8 cellular contexts compared by ENCODE assay signal in the genomic region with DNA sequence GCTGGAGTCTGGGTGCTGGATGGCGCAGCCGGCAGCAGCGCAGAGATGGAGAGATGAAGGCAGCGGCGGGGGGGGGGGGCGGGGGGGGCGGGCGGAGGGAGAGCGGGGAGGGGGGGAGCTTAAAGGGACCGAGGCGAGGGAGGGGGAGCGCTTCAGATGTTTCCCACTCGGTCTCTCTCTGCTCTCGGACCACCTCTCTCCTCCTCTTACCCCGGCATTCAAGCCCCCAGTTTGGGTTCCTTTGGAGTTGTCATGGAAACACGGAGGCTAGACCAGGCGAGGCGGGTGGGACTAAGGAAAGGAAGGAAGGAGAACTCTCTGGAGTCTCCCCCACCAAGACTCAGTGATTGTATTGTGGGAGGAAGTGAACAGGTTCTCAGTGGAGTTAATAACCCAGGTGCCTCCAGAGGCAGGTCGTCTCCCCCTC.
DNase-seq lines count a peak whose midpoint lies in the region; ATAC-seq lines count a peak whose summit lies in the region.

Gene PRRT1 (minus strand): TSS at position 55 of the 427 bp plus-strand sequence. CDS start 112 bp downstream, outside the sequence.

- H3K4me3 Mint-ChIP-seq in activated naive CD8-positive, alpha-beta T cell treated with anti-CD3 and anti-CD28 coated beads, Interleukin-2, amount 50 U/mL, for 24 hours: peak within 1 kb of the TSS; percentile 93

- peak within 1 kb of the TSS; percentile 89 for H3K27ac Mint-ChIP-seq in activated naive CD8-positive, alpha-beta T cell treated with anti-CD3 and anti-CD28 coated beads, Interleukin-2, amount 50 U/mL, for 24 hours

- H3K4me1 Mint-ChIP-seq in activated naive CD8-positive, alpha-beta T cell treated with anti-CD3 and anti-CD28 coated beads, Interleukin-2, amount 50 U/mL, for 24 hours: peaks cover 59% of the 10 kb centered on the region

- H3K27ac ChIP-seq in iPS-18a (ENCODE audit: low read length) (no peak within 1 kb of the TSS), stomach smooth muscle (ENCODE audit: low read length) (peak within 1 kb of the TSS; percentile 92)

- H3K36me3 ChIP-seq in iPS-18a (ENCODE audit: control insufficient read depth, low read depth, low read length) (peaks cover 5% of the 10 kb centered on the region), stomach smooth muscle (ENCODE audit: control insufficient read depth in 2 of 2, insufficient read depth in 2 of 2, low read length in 2 of 2) (peaks cover 6 to 14% of the 10 kb centered on the region in 2 donors)

- H3K9me3 ChIP-seq in iPS-18a (ENCODE audit: control insufficient read depth, low read depth, low read length) (no peaks in the 10 kb centered on the region), stomach smooth muscle (ENCODE audit: control insufficient read depth in 2 of 2, low read length in 2 of 2) (no peaks in the 10 kb centered on the region)

- H3K9ac ChIP-seq in iPS-18a (ENCODE audit: low read length) (peak within 1 kb of the TSS; percentile 95), stomach smooth muscle (ENCODE audit: low read length in 2 of 2) (peak within 1 kb of the TSS; percentile 78 to 89)

- H3K27me3 Mint-ChIP-seq in activated naive CD8-positive, alpha-beta T cell treated with anti-CD3 and anti-CD28 coated beads, Interleukin-2, amount 50 U/mL, for 24 hours: peaks cover 26% of the 10 kb centered on the region

- peaks cover 35% of the 10 kb centered on the region for H3K27me3 ChIP-seq in iPS-18a (ENCODE audit: control insufficient read depth, insufficient read depth, low read length)
- no peaks in the 10 kb centered on the region for H3K27me3 ChIP-seq in stomach smooth muscle (ENCODE audit: control insufficient read depth in 1 of 2, insufficient read depth in 2 of 2, low read length in 2 of 2)

- DNase-seq in NCI-H2227 (lab: John Stamatoyannopoulos, UW; ENCODE audit: unreplicated experiment) (peak; percentile 53), NCI-H2227 treated with DMSO at 0.1 percent for 48 hours (lab: John Stamatoyannopoulos, UW) (no peak)
- DNase-seq in activated naive CD8-positive, alpha-beta T cell treated with anti-CD3 and anti-CD28 coated beads, Interleukin-2, amount 50 U/mL, for 24 hours: no peak

- peaks cover 3% of the 10 kb centered on the region for H3K36me3 Mint-ChIP-seq in activated naive CD8-positive, alpha-beta T cell treated with anti-CD3 and anti-CD28 coated beads, Interleukin-2, amount 50 U/mL, for 24 hours (ENCODE audit: low read depth)

- H3K4me1 ChIP-seq in iPS-18a (ENCODE audit: control insufficient read depth, low read depth, low read length): peaks cover 23% of the 10 kb centered on the region
- H3K4me1 ChIP-seq in stomach smooth muscle (ENCODE audit: control insufficient read depth, insufficient read depth, low read length): peaks cover 53% of the 10 kb centered on the region

- H3K9me3 Mint-ChIP-seq in activated naive CD8-positive, alpha-beta T cell treated with anti-CD3 and anti-CD28 coated beads, Interleukin-2, amount 50 U/mL, for 24 hours: no peaks in the 10 kb centered on the region

- no peak for ATAC-seq in activated naive CD8-positive, alpha-beta T cell treated with anti-CD3 and anti-CD28 coated beads, Interleukin-2, amount 50 U/mL, for 24 hours
- no peak for ATAC-seq in HG03442 (IDR thresholded peaks at IDR 0.05; ENCODE audit: unreplicated experiment)
- ATAC-seq in HG03439 (IDR thresholded peaks at IDR 0.05; ENCODE audit: unreplicated experiment): no peak
- no peak for ATAC-seq in GM21423 (IDR thresholded peaks at IDR 0.05; ENCODE audit: unreplicated experiment)

- H3K4me3 ChIP-seq in iPS-18a (ENCODE audit: low read length): peak within 1 kb of the TSS; percentile 98
- peak within 1 kb of the TSS; percentile 90 to 96 for H3K4me3 ChIP-seq in stomach smooth muscle (ENCODE audit: low read length in 2 of 2)
